Comparison of ENCODE assay signal across 1 cellular context in the genomic region with DNA sequence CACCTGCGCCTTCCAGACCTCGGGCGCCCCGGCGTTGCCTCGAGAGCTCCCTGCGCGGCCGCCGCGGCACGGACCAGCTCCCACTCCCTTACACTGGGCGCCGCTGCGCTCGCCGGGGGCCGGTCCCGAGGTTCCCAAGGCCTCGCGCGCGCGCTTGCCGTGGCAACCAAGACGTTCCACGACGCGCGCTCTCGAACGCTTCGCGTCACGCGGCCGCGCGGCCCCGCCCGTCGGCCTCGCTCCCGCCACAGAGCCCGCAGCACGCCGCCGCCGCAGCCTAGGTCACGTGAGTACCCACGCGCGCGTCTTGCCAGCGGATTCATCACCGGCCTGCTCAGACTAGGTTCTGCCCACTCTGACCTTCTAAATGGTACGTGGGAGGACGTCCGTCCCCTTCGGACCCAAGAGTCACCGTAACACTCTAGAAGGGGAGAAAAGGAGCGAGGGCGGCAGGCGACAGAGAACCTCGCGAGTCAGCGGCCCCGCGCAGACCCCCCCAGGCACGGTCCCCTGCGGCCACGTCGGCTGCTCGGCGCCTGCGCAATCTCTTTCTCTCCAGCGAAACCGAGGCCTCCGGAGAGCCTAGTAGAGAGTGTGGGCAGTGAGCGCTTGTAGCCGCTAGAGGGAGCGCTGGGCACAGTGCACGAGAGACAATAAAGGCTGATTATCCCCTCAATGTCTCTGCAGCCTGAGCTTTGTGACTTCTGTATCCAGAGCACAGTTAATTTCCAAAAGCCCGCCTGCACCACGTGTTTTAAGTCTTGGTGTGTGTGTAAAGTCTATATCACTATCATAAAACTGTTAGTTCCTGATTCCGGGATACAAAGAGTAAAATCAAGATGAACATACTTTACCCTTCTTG.
A peak's percentile ranks its signal among the peaks of the same experiment; 100 is the strongest.
TF ChIP-seq lines count a peak whose summit lies in the region.

A gene with protein sequence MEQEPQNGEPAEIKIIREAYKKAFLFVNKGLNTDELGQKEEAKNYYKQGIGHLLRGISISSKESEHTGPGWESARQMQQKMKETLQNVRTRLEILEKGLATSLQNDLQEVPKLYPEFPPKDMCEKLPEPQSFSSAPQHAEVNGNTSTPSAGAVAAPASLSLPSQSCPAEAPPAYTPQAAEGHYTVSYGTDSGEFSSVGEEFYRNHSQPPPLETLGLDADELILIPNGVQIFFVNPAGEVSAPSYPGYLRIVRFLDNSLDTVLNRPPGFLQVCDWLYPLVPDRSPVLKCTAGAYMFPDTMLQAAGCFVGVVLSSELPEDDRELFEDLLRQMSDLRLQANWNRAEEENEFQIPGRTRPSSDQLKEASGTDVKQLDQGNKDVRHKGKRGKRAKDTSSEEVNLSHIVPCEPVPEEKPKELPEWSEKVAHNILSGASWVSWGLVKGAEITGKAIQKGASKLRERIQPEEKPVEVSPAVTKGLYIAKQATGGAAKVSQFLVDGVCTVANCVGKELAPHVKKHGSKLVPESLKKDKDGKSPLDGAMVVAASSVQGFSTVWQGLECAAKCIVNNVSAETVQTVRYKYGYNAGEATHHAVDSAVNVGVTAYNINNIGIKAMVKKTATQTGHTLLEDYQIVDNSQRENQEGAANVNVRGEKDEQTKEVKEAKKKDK (minus strand): TSS at position 173 of the 862 bp plus-strand sequence. CDS start 10,564 bp downstream, outside the sequence.

TF ChIP-seq in HepG2, 621 proteins besides CTCF, POLR2A, EP300 and RAD21 (continued from another document):
- TF ChIP-seq, protein P1, sequence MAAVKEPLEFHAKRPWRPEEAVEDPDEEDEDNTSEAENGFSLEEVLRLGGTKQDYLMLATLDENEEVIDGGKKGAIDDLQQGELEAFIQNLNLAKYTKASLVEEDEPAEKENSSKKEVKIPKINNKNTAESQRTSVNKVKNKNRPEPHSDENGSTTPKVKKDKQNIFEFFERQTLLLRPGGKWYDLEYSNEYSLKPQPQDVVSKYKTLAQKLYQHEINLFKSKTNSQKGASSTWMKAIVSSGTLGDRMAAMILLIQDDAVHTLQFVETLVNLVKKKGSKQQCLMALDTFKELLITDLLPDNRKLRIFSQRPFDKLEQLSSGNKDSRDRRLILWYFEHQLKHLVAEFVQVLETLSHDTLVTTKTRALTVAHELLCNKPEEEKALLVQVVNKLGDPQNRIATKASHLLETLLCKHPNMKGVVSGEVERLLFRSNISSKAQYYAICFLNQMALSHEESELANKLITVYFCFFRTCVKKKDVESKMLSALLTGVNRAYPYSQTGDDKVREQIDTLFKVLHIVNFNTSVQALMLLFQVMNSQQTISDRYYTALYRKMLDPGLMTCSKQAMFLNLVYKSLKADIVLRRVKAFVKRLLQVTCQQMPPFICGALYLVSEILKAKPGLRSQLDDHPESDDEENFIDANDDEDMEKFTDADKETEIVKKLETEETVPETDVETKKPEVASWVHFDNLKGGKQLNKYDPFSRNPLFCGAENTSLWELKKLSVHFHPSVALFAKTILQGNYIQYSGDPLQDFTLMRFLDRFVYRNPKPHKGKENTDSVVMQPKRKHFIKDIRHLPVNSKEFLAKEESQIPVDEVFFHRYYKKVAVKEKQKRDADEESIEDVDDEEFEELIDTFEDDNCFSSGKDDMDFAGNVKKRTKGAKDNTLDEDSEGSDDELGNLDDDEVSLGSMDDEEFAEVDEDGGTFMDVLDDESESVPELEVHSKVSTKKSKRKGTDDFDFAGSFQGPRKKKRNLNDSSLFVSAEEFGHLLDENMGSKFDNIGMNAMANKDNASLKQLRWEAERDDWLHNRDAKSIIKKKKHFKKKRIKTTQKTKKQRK (IDR thresholded peaks at IDR 0.05; ENCODE audit: low read length), result no peak
- TF ChIP-seq PRMT3 (CRISPR knock-in tag; IDR thresholded peaks at IDR 0.05; ENCODE audit: borderline replicate concordance, low read depth) (no peak), ZNF264 (CRISPR knock-in tag; IDR thresholded peaks at IDR 0.05) (no peak), ZNF616 (CRISPR knock-in tag; IDR thresholded peaks at IDR 0.05; ENCODE audit: low read depth) (no peak), MED1 (CRISPR knock-in tag; IDR thresholded peaks at IDR 0.05) (0 out of 2 replicates have a peak, but pooled peaks have one; percentile 22), ZNF160 (CRISPR knock-in tag; IDR thresholded peaks at IDR 0.05) (no peak), TAF1 (CRISPR knock-in tag; IDR thresholded peaks at IDR 0.05) (peak; percentile 19; the same call in 1 of the 2 replicates), ZNF775 (CRISPR knock-in tag; IDR thresholded peaks at IDR 0.05; ENCODE audit: borderline replicate concordance) (no peak), ARNT2 (CRISPR knock-in tag; IDR thresholded peaks at IDR 0.05; ENCODE audit: low read depth) (peak; percentile 64; the same call in 1 of the 2 replicates), SP1 (IDR thresholded peaks at IDR 0.05) (no peak), SP1 (CRISPR knock-in tag; IDR thresholded peaks at IDR 0.05) (no peak), ZZZ3 (CRISPR knock-in tag; IDR thresholded peaks at IDR 0.05; ENCODE audit: borderline replicate concordance) (no peak), PHF20 (CRISPR knock-in tag; IDR thresholded peaks at IDR 0.05) (0 out of 2 replicates have a peak, but pooled peaks have one; percentile 31), YEATS4 (CRISPR knock-in tag; IDR thresholded peaks at IDR 0.05; ENCODE audit: borderline replicate concordance) (peak; percentile 78), NFYB (CRISPR knock-in tag; IDR thresholded peaks at IDR 0.05) (no peak), BORCS8-MEF2B (CRISPR knock-in tag; IDR thresholded peaks at IDR 0.05) (0 out of 2 replicates have a peak, but pooled peaks have one; percentile 56), RELA (CRISPR knock-in tag; IDR thresholded peaks at IDR 0.05) (no peak), EEA1 (CRISPR knock-in tag; IDR thresholded peaks at IDR 0.05; ENCODE audit: borderline replicate concordance) (no peak), ZBTB3 (CRISPR knock-in tag; IDR thresholded peaks at IDR 0.05; ENCODE audit: borderline replicate concordance, low read depth) (no peak)
- TF ChIP-seq, protein P2, sequence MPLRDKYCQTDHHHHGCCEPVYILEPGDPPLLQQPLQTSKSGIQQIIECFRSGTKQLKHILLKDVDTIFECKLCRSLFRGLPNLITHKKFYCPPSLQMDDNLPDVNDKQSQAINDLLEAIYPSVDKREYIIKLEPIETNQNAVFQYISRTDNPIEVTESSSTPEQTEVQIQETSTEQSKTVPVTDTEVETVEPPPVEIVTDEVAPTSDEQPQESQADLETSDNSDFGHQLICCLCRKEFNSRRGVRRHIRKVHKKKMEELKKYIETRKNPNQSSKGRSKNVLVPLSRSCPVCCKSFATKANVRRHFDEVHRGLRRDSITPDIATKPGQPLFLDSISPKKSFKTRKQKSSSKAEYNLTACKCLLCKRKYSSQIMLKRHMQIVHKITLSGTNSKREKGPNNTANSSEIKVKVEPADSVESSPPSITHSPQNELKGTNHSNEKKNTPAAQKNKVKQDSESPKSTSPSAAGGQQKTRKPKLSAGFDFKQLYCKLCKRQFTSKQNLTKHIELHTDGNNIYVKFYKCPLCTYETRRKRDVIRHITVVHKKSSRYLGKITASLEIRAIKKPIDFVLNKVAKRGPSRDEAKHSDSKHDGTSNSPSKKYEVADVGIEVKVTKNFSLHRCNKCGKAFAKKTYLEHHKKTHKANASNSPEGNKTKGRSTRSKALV (CRISPR knock-in tag; IDR thresholded peaks at IDR 0.05), result no peak
- TF ChIP-seq, protein P3, sequence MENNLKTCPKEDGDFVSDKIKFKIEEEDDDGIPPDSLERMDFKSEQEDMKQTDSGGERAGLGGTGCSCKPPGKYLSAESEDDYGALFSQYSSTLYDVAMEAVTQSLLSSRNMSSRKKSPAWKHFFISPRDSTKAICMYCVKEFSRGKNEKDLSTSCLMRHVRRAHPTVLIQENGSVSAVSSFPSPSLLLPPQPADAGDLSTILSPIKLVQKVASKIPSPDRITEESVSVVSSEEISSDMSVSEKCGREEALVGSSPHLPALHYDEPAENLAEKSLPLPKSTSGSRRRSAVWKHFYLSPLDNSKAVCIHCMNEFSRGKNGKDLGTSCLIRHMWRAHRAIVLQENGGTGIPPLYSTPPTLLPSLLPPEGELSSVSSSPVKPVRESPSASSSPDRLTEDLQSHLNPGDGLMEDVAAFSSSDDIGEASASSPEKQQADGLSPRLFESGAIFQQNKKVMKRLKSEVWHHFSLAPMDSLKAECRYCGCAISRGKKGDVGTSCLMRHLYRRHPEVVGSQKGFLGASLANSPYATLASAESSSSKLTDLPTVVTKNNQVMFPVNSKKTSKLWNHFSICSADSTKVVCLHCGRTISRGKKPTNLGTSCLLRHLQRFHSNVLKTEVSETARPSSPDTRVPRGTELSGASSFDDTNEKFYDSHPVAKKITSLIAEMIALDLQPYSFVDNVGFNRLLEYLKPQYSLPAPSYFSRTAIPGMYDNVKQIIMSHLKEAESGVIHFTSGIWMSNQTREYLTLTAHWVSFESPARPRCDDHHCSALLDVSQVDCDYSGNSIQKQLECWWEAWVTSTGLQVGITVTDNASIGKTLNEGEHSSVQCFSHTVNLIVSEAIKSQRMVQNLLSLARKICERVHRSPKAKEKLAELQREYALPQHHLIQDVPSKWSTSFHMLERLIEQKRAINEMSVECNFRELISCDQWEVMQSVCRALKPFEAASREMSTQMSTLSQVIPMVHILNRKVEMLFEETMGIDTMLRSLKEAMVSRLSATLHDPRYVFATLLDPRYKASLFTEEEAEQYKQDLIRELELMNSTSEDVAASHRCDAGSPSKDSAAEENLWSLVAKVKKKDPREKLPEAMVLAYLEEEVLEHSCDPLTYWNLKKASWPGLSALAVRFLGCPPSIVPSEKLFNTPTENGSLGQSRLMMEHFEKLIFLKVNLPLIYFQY (CRISPR knock-in tag; IDR thresholded peaks at IDR 0.05; ENCODE audit: borderline replicate concordance), result no peak
- TF ChIP-seq, protein P4, sequence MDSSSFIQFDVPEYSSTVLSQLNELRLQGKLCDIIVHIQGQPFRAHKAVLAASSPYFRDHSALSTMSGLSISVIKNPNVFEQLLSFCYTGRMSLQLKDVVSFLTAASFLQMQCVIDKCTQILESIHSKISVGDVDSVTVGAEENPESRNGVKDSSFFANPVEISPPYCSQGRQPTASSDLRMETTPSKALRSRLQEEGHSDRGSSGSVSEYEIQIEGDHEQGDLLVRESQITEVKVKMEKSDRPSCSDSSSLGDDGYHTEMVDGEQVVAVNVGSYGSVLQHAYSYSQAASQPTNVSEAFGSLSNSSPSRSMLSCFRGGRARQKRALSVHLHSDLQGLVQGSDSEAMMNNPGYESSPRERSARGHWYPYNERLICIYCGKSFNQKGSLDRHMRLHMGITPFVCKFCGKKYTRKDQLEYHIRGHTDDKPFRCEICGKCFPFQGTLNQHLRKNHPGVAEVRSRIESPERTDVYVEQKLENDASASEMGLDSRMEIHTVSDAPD (CRISPR knock-in tag; IDR thresholded peaks at IDR 0.05), result no peak
- TF ChIP-seq, protein P5, sequence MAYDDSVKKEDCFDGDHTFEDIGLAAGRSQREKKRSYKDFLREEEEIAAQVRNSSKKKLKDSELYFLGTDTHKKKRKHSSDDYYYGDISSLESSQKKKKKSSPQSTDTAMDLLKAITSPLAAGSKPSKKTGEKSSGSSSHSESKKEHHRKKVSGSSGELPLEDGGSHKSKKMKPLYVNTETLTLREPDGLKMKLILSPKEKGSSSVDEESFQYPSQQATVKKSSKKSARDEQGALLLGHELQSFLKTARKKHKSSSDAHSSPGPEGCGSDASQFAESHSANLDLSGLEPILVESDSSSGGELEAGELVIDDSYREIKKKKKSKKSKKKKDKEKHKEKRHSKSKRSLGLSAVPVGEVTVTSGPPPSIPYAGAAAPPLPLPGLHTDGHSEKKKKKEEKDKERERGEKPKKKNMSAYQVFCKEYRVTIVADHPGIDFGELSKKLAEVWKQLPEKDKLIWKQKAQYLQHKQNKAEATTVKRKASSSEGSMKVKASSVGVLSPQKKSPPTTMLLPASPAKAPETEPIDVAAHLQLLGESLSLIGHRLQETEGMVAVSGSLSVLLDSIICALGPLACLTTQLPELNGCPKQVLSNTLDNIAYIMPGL (CRISPR knock-in tag; IDR thresholded peaks at IDR 0.05; ENCODE audit: borderline replicate concordance in 1 of 2, low read depth in 1 of 2), result peak; percentile 49 to 71; a peak in 2 of 4 replicates
- TF ChIP-seq, protein P6, sequence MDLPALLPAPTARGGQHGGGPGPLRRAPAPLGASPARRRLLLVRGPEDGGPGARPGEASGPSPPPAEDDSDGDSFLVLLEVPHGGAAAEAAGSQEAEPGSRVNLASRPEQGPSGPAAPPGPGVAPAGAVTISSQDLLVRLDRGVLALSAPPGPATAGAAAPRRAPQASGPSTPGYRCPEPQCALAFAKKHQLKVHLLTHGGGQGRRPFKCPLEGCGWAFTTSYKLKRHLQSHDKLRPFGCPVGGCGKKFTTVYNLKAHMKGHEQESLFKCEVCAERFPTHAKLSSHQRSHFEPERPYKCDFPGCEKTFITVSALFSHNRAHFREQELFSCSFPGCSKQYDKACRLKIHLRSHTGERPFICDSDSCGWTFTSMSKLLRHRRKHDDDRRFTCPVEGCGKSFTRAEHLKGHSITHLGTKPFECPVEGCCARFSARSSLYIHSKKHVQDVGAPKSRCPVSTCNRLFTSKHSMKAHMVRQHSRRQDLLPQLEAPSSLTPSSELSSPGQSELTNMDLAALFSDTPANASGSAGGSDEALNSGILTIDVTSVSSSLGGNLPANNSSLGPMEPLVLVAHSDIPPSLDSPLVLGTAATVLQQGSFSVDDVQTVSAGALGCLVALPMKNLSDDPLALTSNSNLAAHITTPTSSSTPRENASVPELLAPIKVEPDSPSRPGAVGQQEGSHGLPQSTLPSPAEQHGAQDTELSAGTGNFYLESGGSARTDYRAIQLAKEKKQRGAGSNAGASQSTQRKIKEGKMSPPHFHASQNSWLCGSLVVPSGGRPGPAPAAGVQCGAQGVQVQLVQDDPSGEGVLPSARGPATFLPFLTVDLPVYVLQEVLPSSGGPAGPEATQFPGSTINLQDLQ (CRISPR knock-in tag; IDR thresholded peaks at IDR 0.05), result no peak
- TF ChIP-seq, protein P7, sequence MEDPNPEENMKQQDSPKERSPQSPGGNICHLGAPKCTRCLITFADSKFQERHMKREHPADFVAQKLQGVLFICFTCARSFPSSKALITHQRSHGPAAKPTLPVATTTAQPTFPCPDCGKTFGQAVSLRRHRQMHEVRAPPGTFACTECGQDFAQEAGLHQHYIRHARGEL (CRISPR knock-in tag; IDR thresholded peaks at IDR 0.05), result no peak
